ENCODE assay signal across 8 cellular contexts in the genomic region with DNA sequence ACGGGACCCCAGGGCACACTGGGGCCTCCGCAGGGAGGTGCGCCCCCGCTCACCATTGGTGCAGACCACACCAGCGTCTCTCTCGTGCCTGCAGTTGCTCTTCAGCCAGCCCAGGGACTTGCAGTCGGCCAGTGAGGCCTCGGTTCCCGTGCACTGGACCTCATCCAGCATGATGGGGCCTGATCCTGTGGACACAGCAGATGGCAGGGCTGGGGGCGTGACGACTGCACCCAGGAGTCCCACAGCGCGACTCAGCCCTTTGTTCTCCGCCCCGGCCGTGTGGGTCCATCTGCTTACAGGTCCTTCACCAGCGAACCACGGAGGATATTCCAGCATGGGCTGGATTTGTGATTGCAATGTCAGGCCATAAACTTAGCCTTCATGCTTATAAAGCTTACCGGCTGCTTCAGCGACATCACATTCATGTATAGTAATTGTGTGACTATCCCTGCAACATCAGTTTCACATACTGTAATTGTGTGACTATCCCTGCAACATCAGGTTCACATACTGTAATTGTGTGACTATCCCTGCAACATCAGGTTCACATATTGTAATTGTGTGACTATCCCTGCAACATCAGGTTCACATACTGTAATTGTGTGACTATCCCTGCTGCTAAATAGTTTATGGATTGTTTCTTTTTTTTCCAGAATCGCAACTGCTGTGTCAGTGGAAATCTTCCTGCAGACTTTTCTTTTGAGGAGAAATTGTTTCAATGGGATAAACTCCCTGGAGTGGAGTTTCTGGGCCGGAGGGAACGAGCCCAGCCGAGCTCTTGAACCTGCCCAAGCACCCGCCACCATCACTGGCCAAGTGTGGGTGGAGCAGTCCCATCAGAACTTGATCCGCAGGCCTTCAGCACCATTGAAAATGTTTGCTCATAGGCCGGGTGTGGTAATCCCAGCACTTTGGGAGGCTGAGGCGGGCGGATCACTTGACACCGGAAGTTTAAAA. TPM values are rescaled to one million over a fixed set of nuclear protein-coding genes. Genes with fewer than 3 reads are reported as not detected.
DNase-seq lines count a peak whose midpoint lies in the region; ATAC-seq and TF ChIP-seq lines count a peak whose summit lies in the region.

No MANE protein-coding gene starts in this region.

- intact Hi-C loops in aorta (cut with DNase I) = loop anchor here (5.0 kb wide), 4 partner anchors 38 to 108 kb away; no protein-coding TSS in a partner anchor

- no peaks in the 10 kb centered on the region for H3K27me3 Mint-ChIP-seq in T-cell

- H3K27ac Mint-ChIP-seq in T-cell = no peak overlapping the region

- H3K4me1 Mint-ChIP-seq in T-cell = peaks cover 23 to 42% (median 39%) of the 10 kb centered on the region in 3 donors

- no peak overlapping the region for H3K4me3 Mint-ChIP-seq in T-cell

- no peak overlapping the region for H3K4me3 ChIP-seq in choroid plexus epithelial cell (ENCODE audit: low read depth, low read length)
- H3K4me3 ChIP-seq in lung = no peak overlapping the region
- H3K4me3 ChIP-seq in aorta (ENCODE audit: low read length in 2 of 2) = no peak overlapping the region

- ATAC-seq in lung (ENCODE audit: insufficient read depth, low FRiP score) (peak; percentile 35), aorta (ENCODE audit: low FRiP score) (peak; percentile 64), T-cell (replicated peaks in 1 of 4) (no peak), HG03520 (IDR thresholded peaks at IDR 0.05; ENCODE audit: unreplicated experiment) (no peak)

- CTCF ChIA-PET in T-cell (lab: Charles Lee) = no interaction called here

- H3K36me3 Mint-ChIP-seq in T-cell = no peaks in the 10 kb centered on the region

- peak; percentile 60 for DNase-seq in DMS 273 treated with DMSO at 0.1 percent for 48 hours (lab: John Stamatoyannopoulos, UW)
- peak; percentile 22 for DNase-seq in NCI-H2029 treated with DMSO at 0.1 percent for 48 hours (lab: John Stamatoyannopoulos, UW)
- peak; percentile 86 for DNase-seq in choroid plexus epithelial cell (ENCODE audit: low read depth)
- peak; percentile 83 for DNase-seq in lung (ENCODE audit: low spot score)
- DNase-seq in aorta = peak; percentile 84 to 86
- no peak for DNase-seq in T-cell
- DNase-seq in SHP77 treated with DMSO at 0.1 percent for 48 hours (lab: John Stamatoyannopoulos, UW) = no peak

- H3K9me3 Mint-ChIP-seq in T-cell = no peaks in the 10 kb centered on the region

- H3K27ac ChIP-seq in lung (ENCODE audit: low read depth in 1 of 2, low read length in 1 of 2) = peak overlapping the region in 1 of 2 donors; percentile 22
- H3K27ac ChIP-seq in aorta (ENCODE audit: low read depth in 1 of 2, low read length in 2 of 2) = no peak overlapping the region

- H3K27me3 ChIP-seq in lung (ENCODE audit: control insufficient read depth, insufficient read depth) (no peaks in the 10 kb centered on the region), aorta (ENCODE audit: control insufficient read depth in 1 of 2, insufficient read depth in 2 of 2, low read length in 1 of 2) (no peaks in the 10 kb centered on the region)

- POLR2A ChIA-PET in T-cell (lab: Charles Lee) = no interaction called here

- WGBS in lung, 2 donors = 68 to 77% methylated on average over 30 of the region's 30 CpGs
- 37 to 50% methylated on average over 28 to 30 of the region's 30 CpGs for WGBS in aorta, 2 donors

- H3K36me3 ChIP-seq in lung (ENCODE audit: control insufficient read depth in 2 of 2, insufficient read depth in 2 of 2, low read length in 2 of 2) (peaks cover 0 to 9% of the 10 kb centered on the region in 2 donors), aorta (ENCODE audit: control insufficient read depth in 1 of 2, insufficient read depth in 2 of 2, low read length in 1 of 2) (no peaks in the 10 kb centered on the region)

- TF ChIP-seq CTCF in choroid plexus epithelial cell (conservative IDR thresholded peaks at IDR 0.05; ENCODE audit: low read depth, low read length) = no peak
- TF ChIP-seq CTCF in lung (IDR thresholded peaks at IDR 0.05; ENCODE audit: control extremely low read depth, extremely low read depth) = no peak

- H3K4me1 ChIP-seq in lung (ENCODE audit: control insufficient read depth in 2 of 2, insufficient read depth in 2 of 2, low read length in 2 of 2) (peaks cover 9 to 24% of the 10 kb centered on the region in 2 donors), aorta (ENCODE audit: control insufficient read depth in 1 of 2, insufficient read depth in 2 of 2, low read length in 2 of 2) (no peaks in the 10 kb centered on the region)

- no peaks in the 10 kb centered on the region for H3K9me3 ChIP-seq in lung (ENCODE audit: control insufficient read depth in 2 of 2, insufficient read depth in 1 of 2, low read length in 1 of 2)
- no peaks in the 10 kb centered on the region for H3K9me3 ChIP-seq in aorta (ENCODE audit: control insufficient read depth, low read length)

RNA-seq across cellular contexts. Expression of a gene that starts 4.8 kb away (rescaled TPM):
- 100 to 1,000 TPM; 183 to 479 TPM for total RNA-seq in lung
- polyA plus RNA-seq in lung = 100 to 1,000 TPM; 229 to 261 TPM
- 100 to 1,000 TPM; 110 to 156 TPM for total RNA-seq in aorta
- polyA plus RNA-seq in aorta = 100 to 1,000 TPM in 1 of 2 donors, 10 to 100 TPM in 1; 70.7 to 174 TPM
- 10 to 100 TPM; 28.2 to 80.7 (median 51.6) TPM for total RNA-seq in T-cell

RNA-seq across cellular contexts. Expression of a gene that starts 34.7 kb away (rescaled TPM):
- 10 to 100 TPM; 31.4 to 75.8 TPM for total RNA-seq in lung
- polyA plus RNA-seq in lung = 10 to 100 TPM in 1 of 2 donors, 1 to 10 TPM in 1; 8.5 to 66.0 TPM
- 10 to 100 TPM; 37.5 to 45.5 TPM for total RNA-seq in aorta
- 10 to 100 TPM; 11.0 to 14.5 TPM for polyA plus RNA-seq in aorta
- 10 to 100 TPM; 46.2 to 63.1 (median 57.7) TPM for total RNA-seq in T-cell

RNA-seq across cellular contexts. Expression of a gene that starts 49.1 kb away (rescaled TPM):
- 10 to 100 TPM in 1 of 2 donors, 1 to 10 TPM in 1; 7.4 to 35.7 TPM for total RNA-seq in lung
- 10 to 100 TPM; 24.3 to 84.5 TPM for polyA plus RNA-seq in lung
- 100 to 1,000 TPM; 157 to 439 TPM for total RNA-seq in aorta
- polyA plus RNA-seq in aorta = 100 to 1,000 TPM in 1 of 2 donors, 10 to 100 TPM in 1; 98.8 to 361 TPM
- under 1 TPM in 4 of 5 donors, not detected in 1; 0.10 to 0.57 (median 0.26) TPM for total RNA-seq in T-cell

RNA-seq across cellular contexts. Expression of a gene that starts 49.7 kb away (rescaled TPM):
- total RNA-seq in lung = 100 to 1,000 TPM in 1 of 2 donors, 10 to 100 TPM in 1; 95.6 to 176 TPM
- 10 to 100 TPM; 47.5 to 88.2 TPM for polyA plus RNA-seq in lung
- total RNA-seq in aorta = 100 to 1,000 TPM; 657 to 732 TPM
- polyA plus RNA-seq in aorta = 100 to 1,000 TPM; 203 to 497 TPM
- total RNA-seq in T-cell = 1 to 10 TPM; 5.1 to 6.7 (median 6.5) TPM

Comparison
In these comparisons a context has a peak if more than half of its experiments do, and no peak if none do; other contexts are left out.
1. DNase-seq: peak in DMS 273 treated with DMSO at 0.1 percent for 48 hours (single experiment), NCI-H2029 treated with DMSO at 0.1 percent for 48 hours (single experiment), choroid plexus epithelial cell (single experiment), lung (single experiment) and aorta (2 of 2); none in T-cell (0 of 34) and SHP77 treated with DMSO at 0.1 percent for 48 hours (single experiment).
2. ATAC-seq: peak in lung (single experiment) and aorta (single experiment); none in T-cell (0 of 4) and HG03520 (single experiment).
3. RNA of a gene that starts 49.1 kb away (total RNA-seq): 157 to 439 TPM in aorta and 7.4 to 35.7 TPM in lung; 0.10 to 0.57 TPM in T-cell; every median in the first group is over 4 times any median in the second.